ENCODE assay signal across 1 cellular context in genomic region chr4:992297-993110, GRCh38.
A peak's percentile ranks its signal among the peaks of the same experiment; 100 is the strongest.
TF ChIP-seq lines count a peak whose summit lies in the region.

No MANE protein-coding gene starts in this region.

TF ChIP-seq in HepG2, 621 proteins besides CTCF, POLR2A, EP300 and RAD21 (continued from another document and continues in another):
- TF ChIP-seq SKIL (CRISPR knock-in tag; IDR thresholded peaks at IDR 0.05; ENCODE audit: borderline replicate concordance) = peak; percentile 83
- peak; percentile 86 for TF ChIP-seq RERE (CRISPR knock-in tag; IDR thresholded peaks at IDR 0.05; ENCODE audit: low read depth)
- TF ChIP-seq BHLHE40 (IDR thresholded peaks at IDR 0.05; ENCODE audit: low read length) = peak; percentile 97
- TF ChIP-seq TAF1 (CRISPR knock-in tag; IDR thresholded peaks at IDR 0.05) = peak; percentile 88
- no peak for TF ChIP-seq SRSF9 (IDR thresholded peaks at IDR 0.05; ENCODE audit: borderline replicate concordance, insufficient read depth, low read depth, low read length, poor library complexity, severe bottlenecking)
- peak; percentile 64; the same call in 1 of the 2 replicates for TF ChIP-seq MYC (CRISPR knock-in tag; IDR thresholded peaks at IDR 0.05; ENCODE audit: borderline replicate concordance)
- TF ChIP-seq AFF4 (CRISPR knock-in tag; IDR thresholded peaks at IDR 0.05) = peak; percentile 76; the same call in 1 of the 2 replicates
- TF ChIP-seq, protein P1, sequence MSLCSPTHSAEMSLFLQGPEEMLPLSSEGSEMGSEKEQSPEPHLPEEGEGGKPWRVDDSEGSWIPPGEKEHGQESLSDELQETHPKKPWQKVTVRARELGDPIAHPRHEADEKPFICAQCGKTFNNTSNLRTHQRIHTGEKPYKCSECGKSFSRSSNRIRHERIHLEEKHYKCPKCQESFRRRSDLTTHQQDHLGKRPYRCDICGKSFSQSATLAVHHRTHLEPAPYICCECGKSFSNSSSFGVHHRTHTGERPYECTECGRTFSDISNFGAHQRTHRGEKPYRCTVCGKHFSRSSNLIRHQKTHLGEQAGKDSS (CRISPR knock-in tag; IDR thresholded peaks at IDR 0.05; ENCODE audit: borderline replicate concordance, low read depth) = peak; percentile 80; the same call in 1 of the 2 replicates
- TF ChIP-seq SOX5 (CRISPR knock-in tag; IDR thresholded peaks at IDR 0.05; ENCODE audit: borderline replicate concordance) = peak; percentile 91
- peak; percentile 82 for TF ChIP-seq YY1 (IDR thresholded peaks at IDR 0.05; ENCODE audit: insufficient read depth, insufficient replicate concordance, low read depth, low read length)
- TF ChIP-seq ZNF589 (CRISPR knock-in tag; conservative IDR thresholded peaks at IDR 0.05) = peak; percentile 80; the same call in 1 of the 2 replicates
- peak; percentile 78; the same call in 1 of the 2 replicates for TF ChIP-seq MIXL1 (CRISPR knock-in tag; IDR thresholded peaks at IDR 0.05)
- TF ChIP-seq, protein P2, sequence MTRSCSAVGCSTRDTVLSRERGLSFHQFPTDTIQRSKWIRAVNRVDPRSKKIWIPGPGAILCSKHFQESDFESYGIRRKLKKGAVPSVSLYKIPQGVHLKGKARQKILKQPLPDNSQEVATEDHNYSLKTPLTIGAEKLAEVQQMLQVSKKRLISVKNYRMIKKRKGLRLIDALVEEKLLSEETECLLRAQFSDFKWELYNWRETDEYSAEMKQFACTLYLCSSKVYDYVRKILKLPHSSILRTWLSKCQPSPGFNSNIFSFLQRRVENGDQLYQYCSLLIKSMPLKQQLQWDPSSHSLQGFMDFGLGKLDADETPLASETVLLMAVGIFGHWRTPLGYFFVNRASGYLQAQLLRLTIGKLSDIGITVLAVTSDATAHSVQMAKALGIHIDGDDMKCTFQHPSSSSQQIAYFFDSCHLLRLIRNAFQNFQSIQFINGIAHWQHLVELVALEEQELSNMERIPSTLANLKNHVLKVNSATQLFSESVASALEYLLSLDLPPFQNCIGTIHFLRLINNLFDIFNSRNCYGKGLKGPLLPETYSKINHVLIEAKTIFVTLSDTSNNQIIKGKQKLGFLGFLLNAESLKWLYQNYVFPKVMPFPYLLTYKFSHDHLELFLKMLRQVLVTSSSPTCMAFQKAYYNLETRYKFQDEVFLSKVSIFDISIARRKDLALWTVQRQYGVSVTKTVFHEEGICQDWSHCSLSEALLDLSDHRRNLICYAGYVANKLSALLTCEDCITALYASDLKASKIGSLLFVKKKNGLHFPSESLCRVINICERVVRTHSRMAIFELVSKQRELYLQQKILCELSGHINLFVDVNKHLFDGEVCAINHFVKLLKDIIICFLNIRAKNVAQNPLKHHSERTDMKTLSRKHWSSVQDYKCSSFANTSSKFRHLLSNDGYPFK (CRISPR knock-in tag; IDR thresholded peaks at IDR 0.05; ENCODE audit: borderline replicate concordance) = peak; percentile 89
- TF ChIP-seq, protein P3, sequence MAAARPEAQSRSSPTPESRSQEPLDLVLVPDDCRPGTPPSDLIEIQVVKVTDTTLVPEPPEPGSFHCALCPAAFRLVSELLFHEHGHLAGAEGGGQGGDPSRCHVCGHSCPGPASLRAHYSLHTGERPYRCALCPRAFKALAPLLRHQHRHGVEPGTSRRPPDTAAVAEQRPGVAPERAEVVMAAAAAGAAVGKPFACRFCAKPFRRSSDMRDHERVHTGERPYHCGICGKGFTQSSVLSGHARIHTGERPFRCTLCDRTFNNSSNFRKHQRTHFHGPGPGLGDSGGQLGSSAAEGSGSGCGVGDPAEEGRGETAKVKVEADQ (CRISPR knock-in tag; IDR thresholded peaks at IDR 0.05; ENCODE audit: borderline replicate concordance) = peak; percentile 85
- no peak for TF ChIP-seq ZSCAN21 (CRISPR knock-in tag; IDR thresholded peaks at IDR 0.05; ENCODE audit: borderline replicate concordance)
- TF ChIP-seq SATB2 (CRISPR knock-in tag; IDR thresholded peaks at IDR 0.05) = no peak; the same call in 1 of the 2 replicates
- TF ChIP-seq PRDM15 (CRISPR knock-in tag; IDR thresholded peaks at IDR 0.05) = no peak
- TF ChIP-seq JUN (CRISPR knock-in tag; IDR thresholded peaks at IDR 0.05) = peak; percentile 57; the same call in 1 of the 2 replicates
- TF ChIP-seq ZNF549 (CRISPR knock-in tag; IDR thresholded peaks at IDR 0.05) = no peak
- peak; percentile 99 for TF ChIP-seq SAP130 (CRISPR knock-in tag; IDR thresholded peaks at IDR 0.05; ENCODE audit: low read depth)
- TF ChIP-seq ATAD3A (CRISPR knock-in tag; IDR thresholded peaks at IDR 0.05) = no peak
- peak; percentile 87 for TF ChIP-seq ZNF605 (CRISPR knock-in tag; IDR thresholded peaks at IDR 0.05)
- TF ChIP-seq, protein P4, sequence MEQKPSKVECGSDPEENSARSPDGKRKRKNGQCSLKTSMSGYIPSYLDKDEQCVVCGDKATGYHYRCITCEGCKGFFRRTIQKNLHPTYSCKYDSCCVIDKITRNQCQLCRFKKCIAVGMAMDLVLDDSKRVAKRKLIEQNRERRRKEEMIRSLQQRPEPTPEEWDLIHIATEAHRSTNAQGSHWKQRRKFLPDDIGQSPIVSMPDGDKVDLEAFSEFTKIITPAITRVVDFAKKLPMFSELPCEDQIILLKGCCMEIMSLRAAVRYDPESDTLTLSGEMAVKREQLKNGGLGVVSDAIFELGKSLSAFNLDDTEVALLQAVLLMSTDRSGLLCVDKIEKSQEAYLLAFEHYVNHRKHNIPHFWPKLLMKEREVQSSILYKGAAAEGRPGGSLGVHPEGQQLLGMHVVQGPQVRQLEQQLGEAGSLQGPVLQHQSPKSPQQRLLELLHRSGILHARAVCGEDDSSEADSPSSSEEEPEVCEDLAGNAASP (CRISPR knock-in tag; IDR thresholded peaks at IDR 0.05; ENCODE audit: borderline replicate concordance) = peak; percentile 84; the same call in 1 of the 2 replicates
- TF ChIP-seq GABPB1 (CRISPR knock-in tag; IDR thresholded peaks at IDR 0.05) = peak; percentile 79
- peak; percentile 96 for TF ChIP-seq USF2 (IDR thresholded peaks at IDR 0.05; ENCODE audit: low read depth, low read length)
- peak; percentile 93; the same call in 1 of the 2 replicates for TF ChIP-seq USF2 (CRISPR knock-in tag; IDR thresholded peaks at IDR 0.05; ENCODE audit: borderline replicate concordance)
- TF ChIP-seq ZSCAN9 (CRISPR knock-in tag; IDR thresholded peaks at IDR 0.05; ENCODE audit: borderline replicate concordance) = peak; percentile 77
